1 cellular context compared by ENCODE assay signal in the genomic region with DNA sequence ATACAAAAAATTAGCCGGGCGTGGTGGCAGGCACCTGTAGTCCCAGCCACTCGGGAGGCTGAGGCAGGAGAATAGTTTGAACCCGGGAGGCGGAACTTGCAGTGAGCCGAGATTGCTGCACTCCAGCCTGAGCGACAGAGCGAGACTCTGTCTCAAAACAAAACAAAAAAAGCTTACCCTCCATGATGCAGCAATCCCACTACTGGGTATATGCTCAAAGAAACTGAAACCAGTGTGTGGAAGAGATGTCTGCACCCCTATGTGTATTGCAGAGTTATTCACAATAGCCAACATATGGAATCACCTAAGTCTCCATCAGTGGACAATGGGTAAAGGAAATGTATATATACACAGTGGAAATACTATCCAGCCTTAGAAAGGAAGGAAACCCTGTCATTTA.
TF ChIP-seq lines count a peak whose summit lies in the region.

No MANE protein-coding gene starts in this region.

TF ChIP-seq in GM12878, 131 proteins besides CTCF, POLR2A, EP300 and RAD21:
- TF ChIP-seq, protein P1, sequence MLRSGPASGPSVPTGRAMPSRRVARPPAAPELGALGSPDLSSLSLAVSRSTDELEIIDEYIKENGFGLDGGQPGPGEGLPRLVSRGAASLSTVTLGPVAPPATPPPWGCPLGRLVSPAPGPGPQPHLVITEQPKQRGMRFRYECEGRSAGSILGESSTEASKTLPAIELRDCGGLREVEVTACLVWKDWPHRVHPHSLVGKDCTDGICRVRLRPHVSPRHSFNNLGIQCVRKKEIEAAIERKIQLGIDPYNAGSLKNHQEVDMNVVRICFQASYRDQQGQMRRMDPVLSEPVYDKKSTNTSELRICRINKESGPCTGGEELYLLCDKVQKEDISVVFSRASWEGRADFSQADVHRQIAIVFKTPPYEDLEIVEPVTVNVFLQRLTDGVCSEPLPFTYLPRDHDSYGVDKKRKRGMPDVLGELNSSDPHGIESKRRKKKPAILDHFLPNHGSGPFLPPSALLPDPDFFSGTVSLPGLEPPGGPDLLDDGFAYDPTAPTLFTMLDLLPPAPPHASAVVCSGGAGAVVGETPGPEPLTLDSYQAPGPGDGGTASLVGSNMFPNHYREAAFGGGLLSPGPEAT (IDR thresholded peaks at IDR 0.05; ENCODE audit: low read depth) = no peak
TF ChIP-seq in GM12878: peak in this region for 0.
